ENCODE assay signal across 8 cellular contexts in the genomic region with DNA sequence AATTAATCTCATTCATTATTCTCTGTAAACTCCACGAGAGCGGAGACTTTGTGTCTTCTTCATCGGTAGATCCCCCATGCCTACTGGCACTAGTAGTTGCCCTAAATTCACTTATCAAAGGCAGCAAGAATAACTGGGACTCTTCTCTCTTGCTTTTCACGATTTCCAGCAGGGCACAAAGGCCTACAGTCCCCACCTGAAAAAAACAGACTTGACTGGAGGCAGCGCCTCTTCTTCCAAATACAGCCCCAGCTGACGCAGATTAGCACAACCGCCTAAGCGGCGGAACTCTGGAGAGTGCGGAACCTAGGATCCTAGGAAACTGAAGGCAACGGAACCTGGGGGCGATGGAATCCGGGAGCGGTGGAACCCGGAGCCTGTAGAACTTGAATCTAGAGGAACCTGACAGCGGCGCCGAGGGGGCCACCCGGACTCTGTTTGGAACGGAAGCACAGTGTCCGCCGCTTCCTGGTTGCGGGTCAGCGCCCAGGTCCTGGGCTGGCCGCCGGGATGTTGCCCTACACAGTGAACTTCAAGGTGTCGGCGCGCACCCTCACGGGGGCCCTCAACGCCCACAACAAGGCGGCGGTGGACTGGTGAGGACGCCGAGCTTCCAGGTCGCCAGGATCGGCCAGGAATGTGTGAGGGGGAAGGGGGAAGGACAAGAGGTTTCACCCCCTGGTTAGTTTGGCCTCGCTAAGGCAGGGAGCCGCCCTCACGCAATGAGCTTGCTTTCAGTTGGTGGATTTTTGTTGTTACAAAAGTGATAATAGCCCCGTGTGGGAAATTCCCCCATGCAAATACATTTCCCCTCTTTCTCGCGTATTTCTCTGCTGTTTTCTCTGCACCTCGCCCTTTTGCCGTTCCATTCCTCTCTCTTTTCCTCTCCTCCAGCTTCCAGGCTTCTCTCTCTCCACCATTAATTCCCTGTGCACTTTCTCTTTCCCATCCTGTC. TPM values are rescaled to one million over a fixed set of nuclear protein-coding genes. Genes with fewer than 3 reads are reported as not detected.
DNase-seq lines count a peak whose midpoint lies in the region; ATAC-seq and TF ChIP-seq lines count a peak whose summit lies in the region.

A gene with protein sequence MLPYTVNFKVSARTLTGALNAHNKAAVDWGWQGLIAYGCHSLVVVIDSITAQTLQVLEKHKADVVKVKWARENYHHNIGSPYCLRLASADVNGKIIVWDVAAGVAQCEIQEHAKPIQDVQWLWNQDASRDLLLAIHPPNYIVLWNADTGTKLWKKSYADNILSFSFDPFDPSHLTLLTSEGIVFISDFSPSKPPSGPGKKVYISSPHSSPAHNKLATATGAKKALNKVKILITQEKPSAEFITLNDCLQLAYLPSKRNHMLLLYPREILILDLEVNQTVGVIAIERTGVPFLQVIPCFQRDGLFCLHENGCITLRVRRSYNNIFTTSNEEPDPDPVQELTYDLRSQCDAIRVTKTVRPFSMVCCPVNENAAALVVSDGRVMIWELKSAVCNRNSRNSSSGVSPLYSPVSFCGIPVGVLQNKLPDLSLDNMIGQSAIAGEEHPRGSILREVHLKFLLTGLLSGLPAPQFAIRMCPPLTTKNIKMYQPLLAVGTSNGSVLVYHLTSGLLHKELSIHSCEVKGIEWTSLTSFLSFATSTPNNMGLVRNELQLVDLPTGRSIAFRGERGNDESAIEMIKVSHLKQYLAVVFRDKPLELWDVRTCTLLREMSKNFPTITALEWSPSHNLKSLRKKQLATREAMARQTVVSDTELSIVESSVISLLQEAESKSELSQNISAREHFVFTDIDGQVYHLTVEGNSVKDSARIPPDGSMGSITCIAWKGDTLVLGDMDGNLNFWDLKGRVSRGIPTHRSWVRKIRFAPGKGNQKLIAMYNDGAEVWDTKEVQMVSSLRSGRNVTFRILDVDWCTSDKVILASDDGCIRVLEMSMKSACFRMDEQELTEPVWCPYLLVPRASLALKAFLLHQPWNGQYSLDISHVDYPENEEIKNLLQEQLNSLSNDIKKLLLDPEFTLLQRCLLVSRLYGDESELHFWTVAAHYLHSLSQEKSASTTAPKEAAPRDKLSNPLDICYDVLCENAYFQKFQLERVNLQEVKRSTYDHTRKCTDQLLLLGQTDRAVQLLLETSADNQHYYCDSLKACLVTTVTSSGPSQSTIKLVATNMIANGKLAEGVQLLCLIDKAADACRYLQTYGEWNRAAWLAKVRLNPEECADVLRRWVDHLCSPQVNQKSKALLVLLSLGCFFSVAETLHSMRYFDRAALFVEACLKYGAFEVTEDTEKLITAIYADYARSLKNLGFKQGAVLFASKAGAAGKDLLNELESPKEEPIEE (plus strand): TSS at position 452 of the 955 bp plus-strand sequence. CDS start 59 bp downstream, at position 511.

- H3K9me3 Mint-ChIP-seq in activated CD4-positive, alpha-beta T cell treated with anti-CD3 and anti-CD28 coated beads for 36 hours (ENCODE audit: low read depth), result peaks cover 1% of the 10 kb centered on the region

- peak; percentile 92 for DNase-seq in Ammon's horn (ENCODE audit: low spot score)
- DNase-seq in NCI-H510A (lab: John Stamatoyannopoulos, UW), result peak; percentile 83
- peak; percentile 83 for DNase-seq in activated CD4-positive, alpha-beta T cell treated with anti-CD3 and anti-CD28 coated beads for 36 hours
- DNase-seq in kidney glomerular epithelial cell (lab: John Stamatoyannopoulos, UW), result peak; percentile 86
- peak; percentile 57 to 68 for DNase-seq in stimulated activated CD4-positive, alpha-beta T cell treated with anti-CD3 and anti-CD28 coated beads, Interleukin-15, amount 100 ng/mL, for 48 hours (ENCODE audit: low read depth in 2 of 2)

- H3K36me3 Mint-ChIP-seq in activated CD4-positive, alpha-beta T cell treated with anti-CD3 and anti-CD28 coated beads for 36 hours (ENCODE audit: low read depth), result peaks cover 23% of the 10 kb centered on the region

- H3K4me3 Mint-ChIP-seq in activated CD4-positive, alpha-beta T cell treated with anti-CD3 and anti-CD28 coated beads for 36 hours, result peak within 1 kb of the TSS; percentile 88

- peak within 1 kb of the TSS; percentile 74 for H3K27ac ChIP-seq in cingulate gyrus (ENCODE audit: low read depth, low read length)

- H3K27ac Mint-ChIP-seq in activated CD4-positive, alpha-beta T cell treated with anti-CD3 and anti-CD28 coated beads for 36 hours, result peak within 1 kb of the TSS; percentile 86

- H3K27me3 Mint-ChIP-seq in activated CD4-positive, alpha-beta T cell treated with anti-CD3 and anti-CD28 coated beads for 36 hours, result no peaks in the 10 kb centered on the region

- POLR2A ChIA-PET in activated CD4-positive, alpha-beta T cell treated with anti-CD3 and anti-CD28 coated beads for 36 hours (lab: Charles Lee), result no interaction called here

- peaks cover 38% of the 10 kb centered on the region for H3K4me1 Mint-ChIP-seq in activated CD4-positive, alpha-beta T cell treated with anti-CD3 and anti-CD28 coated beads for 36 hours

- TF ChIP-seq POLR2A in GM19099 (IDR thresholded peaks at IDR 0.05; ENCODE audit: extremely low read depth, insufficient read length, low read depth), result peak; percentile 96

- peak; percentile 93 for ATAC-seq in HG03378 (IDR thresholded peaks at IDR 0.05; ENCODE audit: unreplicated experiment)
- ATAC-seq in activated CD4-positive, alpha-beta T cell treated with anti-CD3 and anti-CD28 coated beads for 36 hours, result peak; percentile 93

- CTCF ChIA-PET in activated CD4-positive, alpha-beta T cell treated with anti-CD3 and anti-CD28 coated beads for 36 hours (lab: Charles Lee), result interaction anchor here (1.1 kb wide), 1 partner anchor 13 kb away, joined by 3 read pairs; no protein-coding TSS in a partner anchor

- intact Hi-C loops in activated CD4-positive, alpha-beta T cell treated with anti-CD3 and anti-CD28 coated beads for 36 hours (cut with DNase I, micrococcal nuclease), result loop anchor here in 1 of 2 experiments (5.0 kb wide), 1 partner anchor 1076 kb away; the partner anchor contains the start of gene ATE1

RNA-seq across cellular contexts. Expression of the gene that starts here (rescaled TPM):
- total RNA-seq in activated CD4-positive, alpha-beta T cell treated with anti-CD3 and anti-CD28 coated beads for 36 hours, result 10 to 100 TPM; 39.6 to 65.1 TPM

Comparison
In these comparisons a context has a peak if more than half of its experiments do, and no peak if none do; other contexts are left out.
1. Peak in every context shown above with its lines: DNase-seq, ATAC-seq and H3K27ac ChIP-seq.